Comparison of ENCODE assay signal across 1 cellular context in genomic region chr10:60099998-60100747, GRCh38.
TF ChIP-seq lines count a peak whose summit lies in the region.

No MANE protein-coding gene starts in this region.

TF ChIP-seq in GM23338, 12 proteins besides CTCF, POLR2A, EP300 and RAD21 (continued from another document):
- TF ChIP-seq ZNF462 (CRISPR knock-in tag; IDR thresholded peaks at IDR 0.05) (no peak), JUNB (IDR thresholded peaks at IDR 0.05; ENCODE audit: unreplicated experiment) (no peak)
